ENCODE assay signal across 20 cellular contexts in genomic region chr5:28082610-28083009, GRCh38.
DNase-seq lines count a peak whose midpoint lies in the region; ATAC-seq and TF ChIP-seq lines count a peak whose summit lies in the region.
"Had no signal": no experiment of that assay in that cellular context is flagged by ENCODE, and none has a peak within 500 bp of the region (broad histone marks: within the 10 kb centered on the region; RNA-seq: fewer than 3 reads in every experiment).

No MANE protein-coding gene starts in this region.

- H3K4me3 Mint-ChIP-seq in stimulated activated memory B cell treated with anti-CD40 and anti-IgM and Interleukin-4, amounts not matched to agents 10 μg/mL and 1 μg/mL and 100 μg/mL, for 72 hours, result no peak overlapping the region
- no peak overlapping the region for H3K4me3 Mint-ChIP-seq in T-cell
- H3K4me3 Mint-ChIP-seq: B cell; CD4-positive, CD25-positive, alpha-beta regulatory T cell; CD8-positive, alpha-beta T cell had no signal

- peak overlapping the region; percentile 25 for H3K14ac ChIP-seq in neuronal stem cell (ENCODE audit: low read length)

- H3K9me3 Mint-ChIP-seq in stimulated activated memory B cell treated with anti-CD40 and anti-IgM and Interleukin-4, amounts not matched to agents 10 μg/mL and 1 μg/mL and 100 μg/mL, for 72 hours, result peaks cover 3% of the 10 kb centered on the region
- H3K9me3 Mint-ChIP-seq in T-cell, result peaks cover 10 to 20% (median 15%) of the 10 kb centered on the region in 3 donors

- H3K27me3 Mint-ChIP-seq in stimulated activated memory B cell treated with anti-CD40 and anti-IgM and Interleukin-4, amounts not matched to agents 10 μg/mL and 1 μg/mL and 100 μg/mL, for 72 hours, result no peaks in the 10 kb centered on the region
- H3K27me3 Mint-ChIP-seq in T-cell, result no peaks in the 10 kb centered on the region
- H3K27me3 Mint-ChIP-seq: B cell; CD4-positive, CD25-positive, alpha-beta regulatory T cell had no signal

- H2BK120ac ChIP-seq in neuronal stem cell (ENCODE audit: low read depth, low read length), result no peak overlapping the region

- H3K18ac ChIP-seq in neuronal stem cell (ENCODE audit: low read length), result no peak overlapping the region

- H3K4me3 ChIP-seq in gastroesophageal sphincter, result no peak overlapping the region
- H3K4me3 ChIP-seq in neuronal stem cell (ENCODE audit: low read length in 2 of 2), result no peak overlapping the region
- H3K4me3 ChIP-seq: BLaER1, GM23248 had no signal

- no peaks in the 10 kb centered on the region for H3K4me1 Mint-ChIP-seq in stimulated activated memory B cell treated with anti-CD40 and anti-IgM and Interleukin-4, amounts not matched to agents 10 μg/mL and 1 μg/mL and 100 μg/mL, for 72 hours
- no peaks in the 10 kb centered on the region for H3K4me1 Mint-ChIP-seq in T-cell
- H3K4me1 Mint-ChIP-seq: B cell; CD4-positive, CD25-positive, alpha-beta regulatory T cell had no signal

- no peak overlapping the region for H2BK15ac ChIP-seq in neuronal stem cell (ENCODE audit: low read length)

- no peaks in the 10 kb centered on the region for H3K79me1 ChIP-seq in neuronal stem cell (ENCODE audit: low read depth, low read length)

- no peak overlapping the region for H3K23ac ChIP-seq in neuronal stem cell (ENCODE audit: low read depth, low read length, poor library complexity)

- H3K9me3 ChIP-seq in gastroesophageal sphincter, result no peaks in the 10 kb centered on the region
- peaks cover 0 to 17% of the 10 kb centered on the region in 2 donors for H3K9me3 ChIP-seq in neuronal stem cell (replicated peaks in 1 of 2; ENCODE audit: control insufficient read depth in 2 of 2, insufficient read depth in 1 of 2, low read depth in 1 of 2, low read length in 2 of 2)

- TF ChIP-seq EP300 in gastroesophageal sphincter (IDR thresholded peaks at IDR 0.05), result no peak

- H4K8ac ChIP-seq in neuronal stem cell (ENCODE audit: low read depth, low read length), result no peak overlapping the region

- no peak overlapping the region for H3K4me2 ChIP-seq in neuronal stem cell (ENCODE audit: insufficient read depth, low read length, poor library complexity, severe bottlenecking)
- H3K4me2 ChIP-seq: BLaER1 had no signal

- CTCF ChIA-PET in T-cell (lab: Charles Lee), result no interaction called here

- DNase-seq in UCSD-AML1 (lab: John Stamatoyannopoulos, UW; ENCODE audit: unreplicated experiment) (peak; percentile 2), neuronal stem cell (ENCODE audit: low spot score) (no peak), T-cell (no peak)
- DNase-seq: CD4-positive, CD25-positive, alpha-beta regulatory T cell; CD8-positive, alpha-beta T cell; DMS53; DMS79 treated with DMSO at 0.1 percent for 48 hours; GF-D8; GM23248; H7; HCEC 1CT had no signal

- H3K36me3 ChIP-seq in gastroesophageal sphincter (no peaks in the 10 kb centered on the region), neuronal stem cell (replicated peaks in 1 of 2; ENCODE audit: control insufficient read depth in 2 of 2, insufficient read depth in 2 of 2, low read length in 2 of 2) (no peaks in the 10 kb centered on the region)
- H3K36me3 ChIP-seq: BLaER1 had no signal

- no peak overlapping the region for H2BK5ac ChIP-seq in neuronal stem cell (ENCODE audit: low read length)

- no peaks in the 10 kb centered on the region for H3K27me3 ChIP-seq in gastroesophageal sphincter
- no peaks in the 10 kb centered on the region for H3K27me3 ChIP-seq in neuronal stem cell (ENCODE audit: control insufficient read depth in 3 of 3, insufficient read depth in 3 of 3, low read depth in 1 of 3, low read length in 3 of 3)
- H3K27me3 ChIP-seq: BLaER1 had no signal

- WGBS in gastroesophageal sphincter (ENCODE audit: low coverage in 1 of 2), 2 donors, result 100% methylated on average over 3 of the region's 3 CpGs; no CpG with 5 or more reads in 1 of the 2 donors
- no CpG with 5 or more reads among the region's 3 CpGs for WGBS in neuronal stem cell (ENCODE audit: extremely low coverage in 2 of 2, insufficient read length in 2 of 2, insufficient replicate concordance in 1 of 2), 2 donors

- no peak overlapping the region for H2AFZ ChIP-seq in neuronal stem cell (ENCODE audit: low read length)
- H2AFZ ChIP-seq: GM23248 had no signal

- no peak overlapping the region for H4K91ac ChIP-seq in neuronal stem cell (ENCODE audit: low read depth, low read length, poor library complexity)

- TF ChIP-seq POLR2A in gastroesophageal sphincter (IDR thresholded peaks at IDR 0.05), result no peak

- no peak for TF ChIP-seq CTCF in gastroesophageal sphincter (IDR thresholded peaks at IDR 0.05)

- H3K27ac Mint-ChIP-seq in stimulated activated memory B cell treated with anti-CD40 and anti-IgM and Interleukin-4, amounts not matched to agents 10 μg/mL and 1 μg/mL and 100 μg/mL, for 72 hours, result no peak overlapping the region
- no peak overlapping the region for H3K27ac Mint-ChIP-seq in T-cell
- H3K27ac Mint-ChIP-seq: B cell; CD4-positive, CD25-positive, alpha-beta regulatory T cell; CD8-positive, alpha-beta T cell had no signal

- H3K4ac ChIP-seq in neuronal stem cell (ENCODE audit: low read length), result no peak overlapping the region

- no peak overlapping the region for H2AK5ac ChIP-seq in neuronal stem cell (ENCODE audit: low read depth, low read length)

- no peak overlapping the region for H3K9ac ChIP-seq in neuronal stem cell (ENCODE audit: low read depth, low read length, poor library complexity)
- H3K9ac ChIP-seq: BLaER1, GM23248 had no signal

- no peaks in the 10 kb centered on the region for H3K36me3 Mint-ChIP-seq in stimulated activated memory B cell treated with anti-CD40 and anti-IgM and Interleukin-4, amounts not matched to agents 10 μg/mL and 1 μg/mL and 100 μg/mL, for 72 hours
- no peaks in the 10 kb centered on the region for H3K36me3 Mint-ChIP-seq in T-cell
- H3K36me3 Mint-ChIP-seq: CD4-positive, CD25-positive, alpha-beta regulatory T cell; CD8-positive, alpha-beta T cell had no signal

- H3K27ac ChIP-seq in gastroesophageal sphincter (no peak overlapping the region), neuronal stem cell (replicated peaks; ENCODE audit: low read length) (no peak overlapping the region)
- H3K27ac ChIP-seq: 22Rv1, BLaER1, C4-2B, GM23248 had no signal

- peak; percentile 22 for ATAC-seq in gastroesophageal sphincter
- ATAC-seq in stimulated activated memory B cell treated with anti-CD40 and anti-IgM and Interleukin-4, amounts not matched to agents 10 μg/mL and 1 μg/mL and 100 μg/mL, for 72 hours, result peak; percentile 42
- ATAC-seq in HG02970 (IDR thresholded peaks at IDR 0.05; ENCODE audit: low FRiP score, unreplicated experiment), result no peak
- ATAC-seq in GM19395 (IDR thresholded peaks at IDR 0.05; ENCODE audit: unreplicated experiment), result no peak
- no peak for ATAC-seq in GM18868 (IDR thresholded peaks at IDR 0.05; ENCODE audit: unreplicated experiment)
- ATAC-seq in T-cell (replicated peaks in 1 of 4), result no peak
- ATAC-seq: CD8-positive, alpha-beta T cell had no signal

- POLR2A ChIA-PET in T-cell (lab: Charles Lee), result no interaction called here

- H2BK12ac ChIP-seq in neuronal stem cell (ENCODE audit: low read length), result no peak overlapping the region

- H3K4me1 ChIP-seq in gastroesophageal sphincter (no peaks in the 10 kb centered on the region), neuronal stem cell (ENCODE audit: control insufficient read depth in 2 of 2, insufficient read depth in 1 of 2, low read depth in 1 of 2, low read length in 2 of 2) (no peaks in the 10 kb centered on the region)
- H3K4me1 ChIP-seq: BLaER1 had no signal

Comparison
In these comparisons a context has a peak if more than half of its experiments do, and no peak if none do; other contexts are left out.
1. ATAC-seq: peak in gastroesophageal sphincter (single experiment) and stimulated activated memory B cell treated with anti-CD40 and anti-IgM and Interleukin-4, amounts not matched to agents 10 μg/mL and 1 μg/mL and 100 μg/mL, for 72 hours (single experiment); none in HG02970 (single experiment), GM19395 (single experiment), GM18868 (single experiment) and T-cell (0 of 4).